1 cellular context compared by ENCODE assay signal in the genomic region with DNA sequence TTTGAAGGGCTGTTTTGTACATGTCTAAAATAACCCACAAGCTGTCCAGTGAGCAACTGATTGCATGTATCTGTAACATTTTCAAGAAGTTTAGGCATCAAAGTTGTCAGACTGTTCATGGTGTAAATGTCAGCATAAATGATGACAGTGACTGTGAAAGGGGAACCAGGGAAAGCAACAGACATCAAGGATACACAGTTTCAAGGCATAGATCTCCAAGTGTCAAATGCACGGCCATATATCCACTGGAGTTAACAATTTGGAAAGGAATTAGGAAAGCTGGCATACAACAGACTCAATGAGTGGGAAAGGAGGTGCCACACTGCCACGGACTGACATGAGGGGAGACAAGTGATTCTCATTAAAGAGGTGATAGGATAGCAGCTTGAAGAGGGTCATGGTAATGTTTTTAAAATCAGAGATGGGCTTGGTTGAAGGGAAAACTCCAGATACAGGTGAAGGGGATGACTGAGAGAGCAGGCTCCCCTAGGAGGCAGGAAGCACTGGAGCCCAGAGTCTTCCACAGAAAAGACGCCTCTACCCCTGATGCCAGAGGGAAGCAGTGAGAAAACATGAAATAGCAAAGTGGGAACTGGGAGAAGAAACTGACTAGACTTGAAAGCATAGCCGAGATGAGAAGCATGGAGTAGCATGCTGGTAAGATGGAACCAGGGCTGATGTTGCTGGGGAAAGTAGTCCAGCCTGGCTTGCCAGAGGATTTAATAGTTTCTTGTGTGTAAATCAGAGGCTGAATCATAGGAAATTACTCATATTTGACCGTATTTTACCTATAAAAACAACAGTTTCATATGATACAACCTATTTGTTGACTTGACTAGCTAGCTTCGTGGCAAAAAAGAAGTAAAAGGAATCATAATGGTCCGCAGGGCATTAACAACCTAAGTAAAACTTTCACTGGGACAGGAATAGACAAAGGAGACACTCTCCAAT.
TF ChIP-seq lines count a peak whose summit lies in the region.

No MANE protein-coding gene starts in this region.

TF ChIP-seq in IMR-90, 13 proteins besides CTCF, POLR2A, EP300 and RAD21:
- TF ChIP-seq MAZ (IDR thresholded peaks at IDR 0.05; ENCODE audit: borderline replicate concordance, low read depth, low read length) = no peak
- no peak for TF ChIP-seq RFX5 (IDR thresholded peaks at IDR 0.05; ENCODE audit: low read depth, low read length)
- TF ChIP-seq CHD1 (IDR thresholded peaks at IDR 0.05; ENCODE audit: low read depth, low read length) = no peak
- no peak for TF ChIP-seq RCOR1 (IDR thresholded peaks at IDR 0.05; ENCODE audit: insufficient replicate concordance, low read length)
- no peak for TF ChIP-seq SMC3 (IDR thresholded peaks at IDR 0.05; ENCODE audit: low read depth, low read length)
- TF ChIP-seq, protein P1, sequence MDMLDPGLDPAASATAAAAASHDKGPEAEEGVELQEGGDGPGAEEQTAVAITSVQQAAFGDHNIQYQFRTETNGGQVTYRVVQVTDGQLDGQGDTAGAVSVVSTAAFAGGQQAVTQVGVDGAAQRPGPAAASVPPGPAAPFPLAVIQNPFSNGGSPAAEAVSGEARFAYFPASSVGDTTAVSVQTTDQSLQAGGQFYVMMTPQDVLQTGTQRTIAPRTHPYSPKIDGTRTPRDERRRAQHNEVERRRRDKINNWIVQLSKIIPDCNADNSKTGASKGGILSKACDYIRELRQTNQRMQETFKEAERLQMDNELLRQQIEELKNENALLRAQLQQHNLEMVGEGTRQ (IDR thresholded peaks at IDR 0.05; ENCODE audit: low read depth, low read length) = no peak
- no peak for TF ChIP-seq BHLHE40 (IDR thresholded peaks at IDR 0.05; ENCODE audit: low read depth, low read length)
- no peak for TF ChIP-seq FOS (IDR thresholded peaks at IDR 0.05; ENCODE audit: low read depth, low read length)
- TF ChIP-seq, protein P2, sequence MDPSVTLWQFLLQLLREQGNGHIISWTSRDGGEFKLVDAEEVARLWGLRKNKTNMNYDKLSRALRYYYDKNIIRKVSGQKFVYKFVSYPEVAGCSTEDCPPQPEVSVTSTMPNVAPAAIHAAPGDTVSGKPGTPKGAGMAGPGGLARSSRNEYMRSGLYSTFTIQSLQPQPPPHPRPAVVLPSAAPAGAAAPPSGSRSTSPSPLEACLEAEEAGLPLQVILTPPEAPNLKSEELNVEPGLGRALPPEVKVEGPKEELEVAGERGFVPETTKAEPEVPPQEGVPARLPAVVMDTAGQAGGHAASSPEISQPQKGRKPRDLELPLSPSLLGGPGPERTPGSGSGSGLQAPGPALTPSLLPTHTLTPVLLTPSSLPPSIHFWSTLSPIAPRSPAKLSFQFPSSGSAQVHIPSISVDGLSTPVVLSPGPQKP (IDR thresholded peaks at IDR 0.05; ENCODE audit: borderline replicate concordance, low read depth, low read length) = no peak
- TF ChIP-seq MAFK (IDR thresholded peaks at IDR 0.05; ENCODE audit: low read depth, low read length) = no peak
- no peak for TF ChIP-seq NFE2L2 (IDR thresholded peaks at IDR 0.05; ENCODE audit: low read depth, low read length)
- TF ChIP-seq MXI1 (IDR thresholded peaks at IDR 0.05; ENCODE audit: borderline replicate concordance, low read depth, low read length) = no peak
- TF ChIP-seq CEBPB (IDR thresholded peaks at IDR 0.05; ENCODE audit: low read depth, low read length) = no peak
